24 cellular contexts compared by ENCODE assay signal in genomic region chr2:45723857-45724256, GRCh38.
A peak's percentile ranks its signal among the peaks of the same experiment; 100 is the strongest.
DNase-seq lines count a peak whose midpoint lies in the region; ATAC-seq, FAIRE-seq and TF ChIP-seq lines count a peak whose summit lies in the region.
"Had no signal": no experiment of that assay in that cellular context is flagged by ENCODE, and none has a peak within 500 bp of the region (broad histone marks: within the 10 kb centered on the region; RNA-seq: fewer than 3 reads in every experiment).

No MANE protein-coding gene starts in this region.

- no peaks in the 10 kb centered on the region for H3K9me2 ChIP-seq in OCI-LY1 (ENCODE audit: low read depth, low read length)

- no peak overlapping the region for H3K4me3 Mint-ChIP-seq in chondrocyte (ENCODE audit: unreplicated experiment)
- H3K4me3 Mint-ChIP-seq: T-cell had no signal

- FAIRE-seq in GM12891 (lab: Jason Lieb, UNC): no peak

- H3K4me3 ChIP-seq in OCI-LY1 (ENCODE audit: low read depth, low read length, poor library complexity, severe bottlenecking) (peak overlapping the region; percentile 2), mucosa of descending colon (no peak overlapping the region), suprapubic skin (no peak overlapping the region)
- H3K4me3 ChIP-seq: ascending aorta, psoas muscle, vagina had no signal

- TF ChIP-seq POLR2A in GM12891 (IDR thresholded peaks at IDR 0.05; ENCODE audit: low read depth, low read length) (no peak), suprapubic skin (IDR thresholded peaks at IDR 0.05) (no peak)

- DNase-seq in GM12891 (ENCODE audit: insufficient read length, low spot score): no peak
- DNase-seq in mucosa of descending colon: peak in 1 of 3 donors; percentile 56
- DNase-seq in suprapubic skin (ENCODE audit: low spot score in 2 of 2): no peak
- DNase-seq in omental fat pad (ENCODE audit: low spot score): no peak
- DNase-seq in chondrocyte (ENCODE audit: low spot score): no peak
- no peak for DNase-seq in sciatic nerve (ENCODE audit: low spot score)
- DNase-seq: activated T-cell treated with anti-CD3 and anti-CD28 coated beads, Interleukin-2, amount 50 U/mL, for 48 hours; Caco-2; glutamatergic neuron; GOT3; IMR-90; NCI-H1092 treated with DMSO at 0.1 percent for 48 hours; NCI-H187; NCI-H82; OCI-M1; psoas muscle; stimulated activated naive CD4-positive, alpha-beta T cell; T-cell; WERI-Rb-1 had no signal

- H3K27ac Mint-ChIP-seq in chondrocyte (ENCODE audit: unreplicated experiment): no peak overlapping the region

- H3K9ac ChIP-seq in OCI-LY1 (ENCODE audit: low read length): peak overlapping the region; percentile 48

- no peak for TF ChIP-seq EP300 in suprapubic skin (IDR thresholded peaks at IDR 0.05)

- no peak for TF ChIP-seq CTCF in OCI-LY1 (IDR thresholded peaks at IDR 0.05; ENCODE audit: low read length)
- no peak for TF ChIP-seq CTCF in mucosa of descending colon (IDR thresholded peaks at IDR 0.05)
- no peak for TF ChIP-seq CTCF in suprapubic skin (IDR thresholded peaks at IDR 0.05)
- TF ChIP-seq CTCF in omental fat pad (IDR thresholded peaks at IDR 0.05): no peak
- TF ChIP-seq CTCF in chondrocyte (IDR thresholded peaks at IDR 0.05): no peak

- no peaks in the 10 kb centered on the region for H3K27me3 ChIP-seq in OCI-LY1 (ENCODE audit: insufficient read depth, low read length)
- H3K27me3 ChIP-seq in suprapubic skin: no peaks in the 10 kb centered on the region
- H3K27me3 ChIP-seq: ascending aorta, vagina had no signal

- no peaks in the 10 kb centered on the region for H3K79me2 ChIP-seq in OCI-LY1 (ENCODE audit: insufficient read depth, low read length)

- H4K20me1 ChIP-seq in OCI-LY1 (ENCODE audit: insufficient read depth, low read length): no peaks in the 10 kb centered on the region

- H3K4me1 ChIP-seq in OCI-LY1 (ENCODE audit: insufficient read depth, low read length, severe bottlenecking) (peaks cover 66% of the 10 kb centered on the region), mucosa of descending colon (ENCODE audit: low read depth) (peaks cover 8% of the 10 kb centered on the region), suprapubic skin (peaks cover 28% of the 10 kb centered on the region)
- H3K4me1 ChIP-seq: ascending aorta, Caco-2 had no signal

- WGBS in suprapubic skin: 83% methylated on average over 2 of the region's 2 CpGs

- H3F3A ChIP-seq in OCI-LY1 (ENCODE audit: insufficient read depth, low read length): peaks cover 6% of the 10 kb centered on the region; the same call in 1 of the 2 replicates

- H3K9me3 ChIP-seq in OCI-LY1 (ENCODE audit: low read length) (no peaks in the 10 kb centered on the region), mucosa of descending colon (no peaks in the 10 kb centered on the region), suprapubic skin (no peaks in the 10 kb centered on the region)
- H3K9me3 ChIP-seq: ascending aorta, Caco-2, psoas muscle, vagina had no signal

- intact Hi-C loops in mucosa of descending colon (cut with DNase I, micrococcal nuclease) (no loop called here), sciatic nerve (cut with DNase I) (no loop called here)

- peak overlapping the region; percentile 88 for H3K27ac ChIP-seq in OCI-LY1 (ENCODE audit: low read depth, low read length, poor library complexity, severe bottlenecking)
- H3K27ac ChIP-seq in suprapubic skin: peak overlapping the region; percentile 14
- H3K27ac ChIP-seq: ascending aorta, psoas muscle, RWPE1, vagina, WERI-Rb-1 had no signal

- peaks cover 6% of the 10 kb centered on the region for H3K4me1 Mint-ChIP-seq in chondrocyte (ENCODE audit: low read depth)

- ATAC-seq in mucosa of descending colon (peak; percentile 89), omental fat pad (ENCODE audit: low FRiP score) (no peak), sciatic nerve (no peak)
- ATAC-seq: left lobe of liver, T-cell had no signal

- no peak overlapping the region for H2AFZ ChIP-seq in OCI-LY1 (ENCODE audit: low read length)

- no peaks in the 10 kb centered on the region for H3K27me3 Mint-ChIP-seq in chondrocyte (ENCODE audit: low read depth)
- H3K27me3 Mint-ChIP-seq: T-cell had no signal

- H3K9me3 Mint-ChIP-seq in chondrocyte (ENCODE audit: low read depth): no peaks in the 10 kb centered on the region
- H3K9me3 Mint-ChIP-seq: T-cell had no signal

- H3K36me3 ChIP-seq in OCI-LY1 (ENCODE audit: insufficient read depth, low read length) (no peaks in the 10 kb centered on the region), mucosa of descending colon (ENCODE audit: low read depth) (no peaks in the 10 kb centered on the region), suprapubic skin (no peaks in the 10 kb centered on the region)
- H3K36me3 ChIP-seq: ascending aorta, vagina, WERI-Rb-1 had no signal

- H3K4me2 ChIP-seq in OCI-LY1 (ENCODE audit: low read length): peak overlapping the region; percentile 31

- H3K36me3 Mint-ChIP-seq in chondrocyte (ENCODE audit: low read depth): no peaks in the 10 kb centered on the region

TF ChIP-seq in GM12891, 5 proteins besides CTCF, POLR2A, EP300 and RAD21:
- no peak for TF ChIP-seq POLR2AphosphoS5 (IDR thresholded peaks at IDR 0.05; ENCODE audit: low read depth, low read length)
- TF ChIP-seq SPI1 (IDR thresholded peaks at IDR 0.05; ENCODE audit: low read depth, low read length): 0 out of 2 replicates have a peak, but pooled peaks have one; percentile 16
